1 cellular context compared by ENCODE assay signal in the genomic region with DNA sequence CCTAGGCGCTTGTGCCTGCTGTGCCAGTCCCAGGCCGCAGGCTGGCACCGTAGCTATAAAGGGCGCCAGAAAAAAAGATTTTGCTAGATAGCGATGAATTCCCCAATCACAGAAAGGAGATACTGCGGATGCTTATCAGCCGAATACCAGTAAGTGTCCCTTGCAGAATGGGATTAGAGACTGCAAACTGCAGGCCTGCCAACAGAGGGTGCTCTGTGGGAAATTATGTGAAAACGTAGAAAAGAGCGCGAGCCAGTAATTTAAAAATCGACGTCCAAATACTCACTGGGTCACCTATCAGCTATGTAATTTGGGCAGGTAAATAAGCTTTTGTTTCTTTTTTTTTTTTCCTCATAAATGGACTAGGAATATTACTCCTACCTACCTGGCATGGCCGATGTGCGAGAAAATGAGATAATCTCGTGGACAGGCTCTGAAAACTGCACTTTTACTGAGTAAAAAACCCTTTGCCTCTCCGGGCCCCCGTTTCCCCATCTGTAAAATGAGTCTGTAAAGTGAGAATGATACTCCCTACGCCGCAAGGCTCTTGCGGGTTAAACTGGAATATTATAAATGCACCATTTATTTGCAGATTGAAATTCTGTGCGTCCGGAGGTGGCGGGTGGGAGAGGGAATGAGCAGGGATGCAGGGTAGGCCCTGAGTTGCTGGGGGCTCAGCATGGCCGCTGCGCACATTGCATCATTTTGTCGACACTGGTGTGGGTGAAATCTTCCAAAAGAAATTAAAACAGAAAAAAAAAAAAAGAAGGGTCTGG.
TF ChIP-seq lines count a peak whose summit lies in the region.

No MANE protein-coding gene starts in this region.

TF ChIP-seq in K562, 482 proteins besides CTCF, POLR2A, EP300 and RAD21 (continued from another document and continues in another):
- TF ChIP-seq, protein P1, sequence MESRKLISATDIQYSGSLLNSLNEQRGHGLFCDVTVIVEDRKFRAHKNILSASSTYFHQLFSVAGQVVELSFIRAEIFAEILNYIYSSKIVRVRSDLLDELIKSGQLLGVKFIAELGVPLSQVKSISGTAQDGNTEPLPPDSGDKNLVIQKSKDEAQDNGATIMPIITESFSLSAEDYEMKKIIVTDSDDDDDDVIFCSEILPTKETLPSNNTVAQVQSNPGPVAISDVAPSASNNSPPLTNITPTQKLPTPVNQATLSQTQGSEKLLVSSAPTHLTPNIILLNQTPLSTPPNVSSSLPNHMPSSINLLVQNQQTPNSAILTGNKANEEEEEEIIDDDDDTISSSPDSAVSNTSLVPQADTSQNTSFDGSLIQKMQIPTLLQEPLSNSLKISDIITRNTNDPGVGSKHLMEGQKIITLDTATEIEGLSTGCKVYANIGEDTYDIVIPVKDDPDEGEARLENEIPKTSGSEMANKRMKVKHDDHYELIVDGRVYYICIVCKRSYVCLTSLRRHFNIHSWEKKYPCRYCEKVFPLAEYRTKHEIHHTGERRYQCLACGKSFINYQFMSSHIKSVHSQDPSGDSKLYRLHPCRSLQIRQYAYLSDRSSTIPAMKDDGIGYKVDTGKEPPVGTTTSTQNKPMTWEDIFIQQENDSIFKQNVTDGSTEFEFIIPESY (CRISPR knock-in tag; IDR thresholded peaks at IDR 0.05) = no peak; the same call in 1 of the 2 replicates
- TF ChIP-seq SIN3B (IDR thresholded peaks at IDR 0.05; ENCODE audit: low read depth) = no peak
- TF ChIP-seq ZNF134 (CRISPR knock-in tag; conservative IDR thresholded peaks at IDR 0.05) = no peak
- no peak for TF ChIP-seq PTBP1 (IDR thresholded peaks at IDR 0.05; ENCODE audit: low read depth, low read length)
- TF ChIP-seq ZNF644 (tag; IDR thresholded peaks at IDR 0.05; ENCODE audit: low read depth) = no peak
- TF ChIP-seq, protein P2, sequence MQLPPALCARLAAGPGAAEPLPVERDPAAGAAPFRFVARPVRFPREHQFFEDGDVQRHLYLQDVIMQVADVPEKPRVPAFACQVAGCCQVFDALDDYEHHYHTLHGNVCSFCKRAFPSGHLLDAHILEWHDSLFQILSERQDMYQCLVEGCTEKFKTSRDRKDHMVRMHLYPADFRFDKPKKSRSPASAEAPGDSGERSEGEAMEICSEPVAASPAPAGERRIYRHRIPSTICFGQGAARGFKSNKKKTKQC (CRISPR knock-in tag; IDR thresholded peaks at IDR 0.05) = no peak
- TF ChIP-seq EWSR1 (IDR thresholded peaks at IDR 0.05; ENCODE audit: borderline replicate concordance, low read depth, partially characterized antibody) = no peak
- TF ChIP-seq BRD9 (IDR thresholded peaks at IDR 0.05; ENCODE audit: low read depth, partially characterized antibody) = no peak
- TF ChIP-seq ZKSCAN3 (CRISPR knock-in tag; IDR thresholded peaks at IDR 0.05) = no peak
- TF ChIP-seq, protein P3, sequence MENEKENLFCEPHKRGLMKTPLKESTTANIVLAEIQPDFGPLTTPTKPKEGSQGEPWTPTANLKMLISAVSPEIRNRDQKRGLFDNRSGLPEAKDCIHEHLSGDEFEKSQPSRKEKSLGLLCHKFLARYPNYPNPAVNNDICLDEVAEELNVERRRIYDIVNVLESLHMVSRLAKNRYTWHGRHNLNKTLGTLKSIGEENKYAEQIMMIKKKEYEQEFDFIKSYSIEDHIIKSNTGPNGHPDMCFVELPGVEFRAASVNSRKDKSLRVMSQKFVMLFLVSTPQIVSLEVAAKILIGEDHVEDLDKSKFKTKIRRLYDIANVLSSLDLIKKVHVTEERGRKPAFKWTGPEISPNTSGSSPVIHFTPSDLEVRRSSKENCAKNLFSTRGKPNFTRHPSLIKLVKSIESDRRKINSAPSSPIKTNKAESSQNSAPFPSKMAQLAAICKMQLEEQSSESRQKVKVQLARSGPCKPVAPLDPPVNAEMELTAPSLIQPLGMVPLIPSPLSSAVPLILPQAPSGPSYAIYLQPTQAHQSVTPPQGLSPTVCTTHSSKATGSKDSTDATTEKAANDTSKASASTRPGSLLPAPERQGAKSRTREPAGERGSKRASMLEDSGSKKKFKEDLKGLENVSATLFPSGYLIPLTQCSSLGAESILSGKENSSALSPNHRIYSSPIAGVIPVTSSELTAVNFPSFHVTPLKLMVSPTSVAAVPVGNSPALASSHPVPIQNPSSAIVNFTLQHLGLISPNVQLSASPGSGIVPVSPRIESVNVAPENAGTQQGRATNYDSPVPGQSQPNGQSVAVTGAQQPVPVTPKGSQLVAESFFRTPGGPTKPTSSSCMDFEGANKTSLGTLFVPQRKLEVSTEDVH (IDR thresholded peaks at IDR 0.05; ENCODE audit: low read depth, partially characterized antibody) = no peak
- TF ChIP-seq, protein P4, sequence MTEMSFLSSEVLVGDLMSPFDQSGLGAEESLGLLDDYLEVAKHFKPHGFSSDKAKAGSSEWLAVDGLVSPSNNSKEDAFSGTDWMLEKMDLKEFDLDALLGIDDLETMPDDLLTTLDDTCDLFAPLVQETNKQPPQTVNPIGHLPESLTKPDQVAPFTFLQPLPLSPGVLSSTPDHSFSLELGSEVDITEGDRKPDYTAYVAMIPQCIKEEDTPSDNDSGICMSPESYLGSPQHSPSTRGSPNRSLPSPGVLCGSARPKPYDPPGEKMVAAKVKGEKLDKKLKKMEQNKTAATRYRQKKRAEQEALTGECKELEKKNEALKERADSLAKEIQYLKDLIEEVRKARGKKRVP (CRISPR knock-in tag; IDR thresholded peaks at IDR 0.05) = no peak
- no peak for TF ChIP-seq ARID1B (IDR thresholded peaks at IDR 0.05)
- TF ChIP-seq, protein P5, sequence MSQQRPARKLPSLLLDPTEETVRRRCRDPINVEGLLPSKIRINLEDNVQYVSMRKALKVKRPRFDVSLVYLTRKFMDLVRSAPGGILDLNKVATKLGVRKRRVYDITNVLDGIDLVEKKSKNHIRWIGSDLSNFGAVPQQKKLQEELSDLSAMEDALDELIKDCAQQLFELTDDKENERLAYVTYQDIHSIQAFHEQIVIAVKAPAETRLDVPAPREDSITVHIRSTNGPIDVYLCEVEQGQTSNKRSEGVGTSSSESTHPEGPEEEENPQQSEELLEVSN (IDR thresholded peaks at IDR 0.05; ENCODE audit: borderline replicate concordance in 1 of 2, extremely low read depth in 1 of 2, insufficient read depth in 1 of 2, insufficient read length in 1 of 2, low read depth in 1 of 2, low read length in 1 of 2, poor library complexity in 1 of 2, severe bottlenecking in 1 of 2) = no peak
- TF ChIP-seq ZNF586 (CRISPR knock-in tag; conservative IDR thresholded peaks at IDR 0.05) = no peak
- TF ChIP-seq ZNF140 (CRISPR knock-in tag; IDR thresholded peaks at IDR 0.05) = no peak
- TF ChIP-seq TAF1 (IDR thresholded peaks at IDR 0.05; ENCODE audit: control insufficient read depth, extremely low read depth, insufficient read depth, low read length, severe bottlenecking) = peak; percentile 14
- TF ChIP-seq NR4A1 (CRISPR knock-in tag; IDR thresholded peaks at IDR 0.05) = no peak
- TF ChIP-seq NR4A1 (tag; IDR thresholded peaks at IDR 0.05) = no peak
- no peak for TF ChIP-seq TAF7 (tag; IDR thresholded peaks at IDR 0.05)
- no peak for TF ChIP-seq FOXK2 (conservative IDR thresholded peaks at IDR 0.05 in 1 of 2, IDR thresholded peaks at IDR 0.05 in 1 of 2; ENCODE audit: low read depth in 2 of 2)
- TF ChIP-seq TCF3 (CRISPR knock-in tag; IDR thresholded peaks at IDR 0.05) = no peak
- TF ChIP-seq MTA1 (IDR thresholded peaks at IDR 0.05; ENCODE audit: borderline replicate concordance) = no peak
- TF ChIP-seq, protein P6, sequence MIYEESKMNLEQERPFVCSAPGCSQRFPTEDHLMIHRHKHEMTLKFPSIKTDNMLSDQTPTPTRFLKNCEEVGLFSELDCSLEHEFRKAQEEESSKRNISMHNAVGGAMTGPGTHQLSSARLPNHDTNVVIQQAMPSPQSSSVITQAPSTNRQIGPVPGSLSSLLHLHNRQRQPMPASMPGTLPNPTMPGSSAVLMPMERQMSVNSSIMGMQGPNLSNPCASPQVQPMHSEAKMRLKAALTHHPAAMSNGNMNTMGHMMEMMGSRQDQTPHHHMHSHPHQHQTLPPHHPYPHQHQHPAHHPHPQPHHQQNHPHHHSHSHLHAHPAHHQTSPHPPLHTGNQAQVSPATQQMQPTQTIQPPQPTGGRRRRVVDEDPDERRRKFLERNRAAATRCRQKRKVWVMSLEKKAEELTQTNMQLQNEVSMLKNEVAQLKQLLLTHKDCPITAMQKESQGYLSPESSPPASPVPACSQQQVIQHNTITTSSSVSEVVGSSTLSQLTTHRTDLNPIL (CRISPR knock-in tag; IDR thresholded peaks at IDR 0.05) = no peak
- TF ChIP-seq ZNF3 (CRISPR knock-in tag; IDR thresholded peaks at IDR 0.05) = no peak
- no peak for TF ChIP-seq ELF2 (CRISPR knock-in tag; IDR thresholded peaks at IDR 0.05)
- no peak for TF ChIP-seq ZNF316 (IDR thresholded peaks at IDR 0.05)
- TF ChIP-seq, protein P7, sequence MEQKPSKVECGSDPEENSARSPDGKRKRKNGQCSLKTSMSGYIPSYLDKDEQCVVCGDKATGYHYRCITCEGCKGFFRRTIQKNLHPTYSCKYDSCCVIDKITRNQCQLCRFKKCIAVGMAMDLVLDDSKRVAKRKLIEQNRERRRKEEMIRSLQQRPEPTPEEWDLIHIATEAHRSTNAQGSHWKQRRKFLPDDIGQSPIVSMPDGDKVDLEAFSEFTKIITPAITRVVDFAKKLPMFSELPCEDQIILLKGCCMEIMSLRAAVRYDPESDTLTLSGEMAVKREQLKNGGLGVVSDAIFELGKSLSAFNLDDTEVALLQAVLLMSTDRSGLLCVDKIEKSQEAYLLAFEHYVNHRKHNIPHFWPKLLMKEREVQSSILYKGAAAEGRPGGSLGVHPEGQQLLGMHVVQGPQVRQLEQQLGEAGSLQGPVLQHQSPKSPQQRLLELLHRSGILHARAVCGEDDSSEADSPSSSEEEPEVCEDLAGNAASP (IDR thresholded peaks at IDR 0.05) = no peak
- TF ChIP-seq, protein P8, sequence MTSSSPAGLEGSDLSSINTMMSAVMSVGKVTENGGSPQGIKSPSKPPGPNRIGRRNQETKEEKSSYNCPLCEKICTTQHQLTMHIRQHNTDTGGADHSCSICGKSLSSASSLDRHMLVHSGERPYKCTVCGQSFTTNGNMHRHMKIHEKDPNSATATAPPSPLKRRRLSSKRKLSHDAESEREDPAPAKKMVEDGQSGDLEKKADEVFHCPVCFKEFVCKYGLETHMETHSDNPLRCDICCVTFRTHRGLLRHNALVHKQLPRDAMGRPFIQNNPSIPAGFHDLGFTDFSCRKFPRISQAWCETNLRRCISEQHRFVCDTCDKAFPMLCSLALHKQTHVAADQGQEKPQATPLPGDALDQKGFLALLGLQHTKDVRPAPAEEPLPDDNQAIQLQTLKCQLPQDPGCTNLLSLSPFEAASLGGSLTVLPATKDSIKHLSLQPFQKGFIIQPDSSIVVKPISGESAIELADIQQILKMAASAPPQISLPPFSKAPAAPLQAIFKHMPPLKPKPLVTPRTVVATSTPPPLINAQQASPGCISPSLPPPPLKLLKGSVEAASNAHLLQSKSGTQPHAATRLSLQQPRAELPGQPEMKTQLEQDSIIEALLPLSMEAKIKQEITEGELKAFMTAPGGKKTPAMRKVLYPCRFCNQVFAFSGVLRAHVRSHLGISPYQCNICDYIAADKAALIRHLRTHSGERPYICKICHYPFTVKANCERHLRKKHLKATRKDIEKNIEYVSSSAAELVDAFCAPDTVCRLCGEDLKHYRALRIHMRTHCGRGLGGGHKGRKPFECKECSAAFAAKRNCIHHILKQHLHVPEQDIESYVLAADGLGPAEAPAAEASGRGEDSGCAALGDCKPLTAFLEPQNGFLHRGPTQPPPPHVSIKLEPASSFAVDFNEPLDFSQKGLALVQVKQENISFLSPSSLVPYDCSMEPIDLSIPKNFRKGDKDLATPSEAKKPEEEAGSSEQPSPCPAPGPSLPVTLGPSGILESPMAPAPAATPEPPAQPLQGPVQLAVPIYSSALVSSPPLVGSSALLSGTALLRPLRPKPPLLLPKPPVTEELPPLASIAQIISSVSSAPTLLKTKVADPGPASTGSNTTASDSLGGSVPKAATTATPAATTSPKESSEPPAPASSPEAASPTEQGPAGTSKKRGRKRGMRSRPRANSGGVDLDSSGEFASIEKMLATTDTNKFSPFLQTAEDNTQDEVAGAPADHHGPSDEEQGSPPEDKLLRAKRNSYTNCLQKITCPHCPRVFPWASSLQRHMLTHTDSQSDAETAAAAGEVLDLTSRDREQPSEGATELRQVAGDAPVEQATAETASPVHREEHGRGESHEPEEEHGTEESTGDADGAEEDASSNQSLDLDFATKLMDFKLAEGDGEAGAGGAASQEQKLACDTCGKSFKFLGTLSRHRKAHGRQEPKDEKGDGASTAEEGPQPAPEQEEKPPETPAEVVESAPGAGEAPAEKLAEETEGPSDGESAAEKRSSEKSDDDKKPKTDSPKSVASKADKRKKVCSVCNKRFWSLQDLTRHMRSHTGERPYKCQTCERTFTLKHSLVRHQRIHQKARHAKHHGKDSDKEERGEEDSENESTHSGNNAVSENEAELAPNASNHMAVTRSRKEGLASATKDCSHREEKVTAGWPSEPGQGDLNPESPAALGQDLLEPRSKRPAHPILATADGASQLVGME (CRISPR knock-in tag; IDR thresholded peaks at IDR 0.05) = no peak
- TF ChIP-seq KAT2B (IDR thresholded peaks at IDR 0.05; ENCODE audit: low read depth, low read length) = no peak
- no peak for TF ChIP-seq CEBPB (tag; IDR thresholded peaks at IDR 0.05)
- no peak for TF ChIP-seq TGIF2 (CRISPR knock-in tag; IDR thresholded peaks at IDR 0.05)
- no peak for TF ChIP-seq TOE1 (IDR thresholded peaks at IDR 0.05; ENCODE audit: borderline replicate concordance)
- TF ChIP-seq TOE1 (CRISPR knock-in tag; IDR thresholded peaks at IDR 0.05; ENCODE audit: borderline replicate concordance, low read depth) = no peak
- no peak for TF ChIP-seq ZNF12 (CRISPR knock-in tag; IDR thresholded peaks at IDR 0.05)
- peak; percentile 58; the same call in 1 of the 2 replicates for TF ChIP-seq ETV5 (CRISPR knock-in tag; IDR thresholded peaks at IDR 0.05; ENCODE audit: low read depth)
- TF ChIP-seq, protein P9, sequence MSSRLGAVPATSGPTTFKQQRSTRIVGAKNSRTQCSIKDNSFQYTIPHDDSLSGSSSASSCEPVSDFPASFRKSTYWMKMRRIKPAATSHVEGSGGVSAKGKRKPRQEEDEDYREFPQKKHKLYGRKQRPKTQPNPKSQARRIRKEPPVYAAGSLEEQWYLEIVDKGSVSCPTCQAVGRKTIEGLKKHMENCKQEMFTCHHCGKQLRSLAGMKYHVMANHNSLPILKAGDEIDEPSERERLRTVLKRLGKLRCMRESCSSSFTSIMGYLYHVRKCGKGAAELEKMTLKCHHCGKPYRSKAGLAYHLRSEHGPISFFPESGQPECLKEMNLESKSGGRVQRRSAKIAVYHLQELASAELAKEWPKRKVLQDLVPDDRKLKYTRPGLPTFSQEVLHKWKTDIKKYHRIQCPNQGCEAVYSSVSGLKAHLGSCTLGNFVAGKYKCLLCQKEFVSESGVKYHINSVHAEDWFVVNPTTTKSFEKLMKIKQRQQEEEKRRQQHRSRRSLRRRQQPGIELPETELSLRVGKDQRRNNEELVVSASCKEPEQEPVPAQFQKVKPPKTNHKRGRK (tag; IDR thresholded peaks at IDR 0.05) = peak; percentile 60; the same call in 1 of the 2 replicates
- TF ChIP-seq, protein P10, sequence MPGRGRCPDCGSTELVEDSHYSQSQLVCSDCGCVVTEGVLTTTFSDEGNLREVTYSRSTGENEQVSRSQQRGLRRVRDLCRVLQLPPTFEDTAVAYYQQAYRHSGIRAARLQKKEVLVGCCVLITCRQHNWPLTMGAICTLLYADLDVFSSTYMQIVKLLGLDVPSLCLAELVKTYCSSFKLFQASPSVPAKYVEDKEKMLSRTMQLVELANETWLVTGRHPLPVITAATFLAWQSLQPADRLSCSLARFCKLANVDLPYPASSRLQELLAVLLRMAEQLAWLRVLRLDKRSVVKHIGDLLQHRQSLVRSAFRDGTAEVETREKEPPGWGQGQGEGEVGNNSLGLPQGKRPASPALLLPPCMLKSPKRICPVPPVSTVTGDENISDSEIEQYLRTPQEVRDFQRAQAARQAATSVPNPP (IDR thresholded peaks at IDR 0.05; ENCODE audit: borderline replicate concordance, insufficient read depth, insufficient read length) = no peak
- no peak for TF ChIP-seq NFIC (IDR thresholded peaks at IDR 0.05)
